9 cellular contexts compared by ENCODE assay signal in genomic region chr14:61547186-61548121, GRCh38.
DNase-seq lines count a peak whose midpoint lies in the region; ATAC-seq, FAIRE-seq and TF ChIP-seq lines count a peak whose summit lies in the region.
"Had no signal": no experiment of that assay in that cellular context is flagged by ENCODE, and none has a peak within 500 bp of the region (broad histone marks: within the 10 kb centered on the region; RNA-seq: fewer than 3 reads in every experiment).

No MANE protein-coding gene starts in this region.

- no peak overlapping the region; a peak in 1 of 7 replicates for H3K27ac Mint-ChIP-seq in H9

- H3K36me3 ChIP-seq in adrenal gland (replicated peaks in 1 of 2) (no peaks in the 10 kb centered on the region), keratinocyte (ENCODE audit: control insufficient read depth in 2 of 2, extremely low read depth in 1 of 2, insufficient read depth in 2 of 2, low read length in 2 of 2) (peaks cover 2 to 4% of the 10 kb centered on the region in 2 experiments)

- TF ChIP-seq EP300 in A549 (IDR thresholded peaks at IDR 0.05) = peak in 1 of 2 experiments; percentile 36; a peak in 1 of 5 replicates

- H4K8ac ChIP-seq in H9 (replicated peaks; ENCODE audit: insufficient read length, low read depth, low read length) = no peak overlapping the region

- no peak overlapping the region for H4K91ac ChIP-seq in H9 (ENCODE audit: insufficient read length, low read depth, low read length)

- H4K20me1 ChIP-seq in H9 (ENCODE audit: control insufficient read depth, insufficient read depth, insufficient read length) (no peaks in the 10 kb centered on the region), keratinocyte (ENCODE audit: control insufficient read depth, extremely low read depth, insufficient read depth, low read length) (no peaks in the 10 kb centered on the region)

- POLR2A ChIA-PET in A549 (lab: Yijun Ruan, JAX) = interaction anchor here (0.6 to 2.0 kb wide), 4 partner anchors 10 to 216 kb away, joined by 4 to 14 read pairs (median 7); no protein-coding TSS in a partner anchor

- H3K9me3 Mint-ChIP-seq in H9 = no peaks in the 10 kb centered on the region

- H3K14ac ChIP-seq in H9 (ENCODE audit: insufficient read depth, low read length) = no peak overlapping the region

- no peaks in the 10 kb centered on the region for H3K9me1 ChIP-seq in keratinocyte (ENCODE audit: control insufficient read depth, extremely low read depth, insufficient read depth, low read length)

- H2BK120ac ChIP-seq in H9 (ENCODE audit: low read depth, low read length, poor library complexity, severe bottlenecking) = no peak overlapping the region

- no peak overlapping the region for H2BK12ac ChIP-seq in H9 (ENCODE audit: insufficient read length, low read depth, low read length)

- H3K56ac ChIP-seq in H9 (ENCODE audit: insufficient read length, low read depth, low read length) = no peak overlapping the region

- no peaks in the 10 kb centered on the region for H3K27me3 Mint-ChIP-seq in H9 (ENCODE audit: low read depth)

- no peak overlapping the region for H3K4ac ChIP-seq in H9 (ENCODE audit: low read depth, low read length)

- H3K4me3 ChIP-seq in A549 (no peak overlapping the region), adrenal gland (no peak overlapping the region), keratinocyte (ENCODE audit: control insufficient read depth in 2 of 3, extremely low read depth in 1 of 3, insufficient read depth in 2 of 3, low read depth in 1 of 3, low read length in 3 of 3) (no peak overlapping the region)

- H3K23ac ChIP-seq in H9 (ENCODE audit: insufficient read length, low read depth, low read length) = no peak overlapping the region

- H3K23me2 ChIP-seq in H9 (ENCODE audit: insufficient read length, low read depth, low read length, poor library complexity, severe bottlenecking) = no peaks in the 10 kb centered on the region

- peak; percentile 81 to 85 for ATAC-seq in A549

- H3K18ac ChIP-seq in H9 (ENCODE audit: insufficient read length, low read depth, low read length) = peak overlapping the region; percentile 16

- TF ChIP-seq CTCF in A549 (IDR thresholded peaks at IDR 0.05) (no peak), H9 (conservative IDR thresholded peaks at IDR 0.05) (no peak), adrenal gland (IDR thresholded peaks at IDR 0.05) (no peak), keratinocyte (optimal IDR thresholded peaks at IDR 0.05 in 1 of 3, IDR thresholded peaks at IDR 0.05 in 1 of 3, conservative IDR thresholded peaks at IDR 0.05 in 1 of 3; ENCODE audit: extremely low read depth in 1 of 3, insufficient read depth in 2 of 3, low read length in 3 of 3) (no peak)

- H3K4me1 Mint-ChIP-seq in H9 = peaks cover 15 to 17% of the 10 kb centered on the region in 2 experiments; a peak in 3 of 4 replicates

- H3K79me1 ChIP-seq in H9 (ENCODE audit: insufficient read depth, low read depth, low read length, poor library complexity, severe bottlenecking) = no peaks in the 10 kb centered on the region

- H3K4me2 ChIP-seq in A549 (peak overlapping the region; percentile 30), H9 (ENCODE audit: insufficient read depth, insufficient read length, low read length) (no peak overlapping the region), keratinocyte (ENCODE audit: control insufficient read depth, extremely low read depth, insufficient read depth, low read depth, low read length) (peak overlapping the region; percentile 60)

- no peak for FAIRE-seq in A549 (lab: Jason Lieb, UNC)
- FAIRE-seq in keratinocyte (lab: Jason Lieb, UNC) = peak; percentile 76
- FAIRE-seq in GM19239 (lab: Jason Lieb, UNC) = no peak
- FAIRE-seq: small intestine had no signal

- no peak overlapping the region for H3K9ac ChIP-seq in H9 (ENCODE audit: extremely low read depth, insufficient read length, low read length)
- H3K9ac ChIP-seq in keratinocyte (ENCODE audit: control insufficient read depth, extremely low read depth, insufficient read depth, low read length) = peak overlapping the region; percentile 14

- peak; percentile 62 to 74 for DNase-seq in A549 (ENCODE audit: low read depth in 1 of 2, low spot score in 1 of 2)
- DNase-seq in H9 = no peak
- DNase-seq in adrenal gland = peak; percentile 67 to 87 (median 85)
- no peak for DNase-seq in keratinocyte (ENCODE audit: low read depth, low spot score)
- no peak for DNase-seq in NCI-H345 treated with DMSO at 0.1 percent for 48 hours (lab: John Stamatoyannopoulos, UW; ENCODE audit: unreplicated experiment)
- no peak for DNase-seq in DMS 273 treated with DMSO at 0.1 percent for 48 hours (lab: John Stamatoyannopoulos, UW)
- no peak for DNase-seq in 8988T
- no peak for DNase-seq in GM19239 (ENCODE audit: insufficient read length, low spot score)
- DNase-seq: small intestine had no signal

- H3K4me1 ChIP-seq in A549 (peaks cover 69% of the 10 kb centered on the region), H9 (ENCODE audit: insufficient read depth, low read length) (no peaks in the 10 kb centered on the region), adrenal gland (replicated peaks in 1 of 2) (peaks cover 23 to 24% of the 10 kb centered on the region in 2 donors), keratinocyte (ENCODE audit: control insufficient read depth, extremely low read depth, insufficient read depth, low read length) (peaks cover 11% of the 10 kb centered on the region)

- CTCF ChIA-PET in A549 (lab: Yijun Ruan, JAX) = interaction anchor here (0.8 to 5.0 kb wide), 13 partner anchors 9 to 290 kb away, joined by 3 to 27 read pairs (median 4); no protein-coding TSS in a partner anchor

- intact Hi-C loops in adrenal gland (cut with DNase I) = no loop called here

- H2AFZ ChIP-seq in H9 (ENCODE audit: low read length) (no peak overlapping the region), keratinocyte (ENCODE audit: control insufficient read depth, low read length) (peak overlapping the region; percentile 25)

- H2BK20ac ChIP-seq in H9 (ENCODE audit: low read depth, low read length, poor library complexity, severe bottlenecking) = no peak overlapping the region

- H3K27me3 ChIP-seq in H9 (ENCODE audit: insufficient read depth, low read length) (no peaks in the 10 kb centered on the region), adrenal gland (no peaks in the 10 kb centered on the region), keratinocyte (ENCODE audit: control insufficient read depth, extremely low read depth, insufficient read depth, low read length) (no peaks in the 10 kb centered on the region)

- no peak overlapping the region for H2AK5ac ChIP-seq in H9 (ENCODE audit: insufficient read length, low read length)

- H3K79me2 ChIP-seq in H9 (ENCODE audit: insufficient read depth, low read length) (no peaks in the 10 kb centered on the region), keratinocyte (ENCODE audit: control insufficient read depth, insufficient read depth, low read length) (no peaks in the 10 kb centered on the region)

- H3K27ac ChIP-seq in A549 (peak overlapping the region; percentile 96 to 99), H9 (ENCODE audit: insufficient read length, low read depth, low read length) (no peak overlapping the region), adrenal gland (peak overlapping the region in 4 of 5 donors; percentile 25 to 70 (median 61)), keratinocyte (ENCODE audit: control insufficient read depth, insufficient read depth, low read length) (peak overlapping the region; percentile 45)

- no peak overlapping the region for H4K5ac ChIP-seq in H9 (ENCODE audit: insufficient read length, low read depth, low read length)

- H3K4me3 Mint-ChIP-seq in H9 = no peak overlapping the region

- no peak overlapping the region for H3T11ph ChIP-seq in H9 (ENCODE audit: low read length)

- no peak for TF ChIP-seq POLR2A in A549 (IDR thresholded peaks at IDR 0.05; ENCODE audit: low read length)
- peak in 1 of 2 donors; percentile 18 for TF ChIP-seq POLR2A in adrenal gland (IDR thresholded peaks at IDR 0.05)

- 61% methylated on average over 15 of the region's 15 CpGs for WGBS in A549 (ENCODE audit: missing lambda C conversion rate)
- WGBS in H9 (ENCODE audit: extremely low coverage, insufficient read length, low lambda C conversion rate) = no CpG with 5 or more reads among the region's 15 CpGs
- WGBS in adrenal gland, 4 donors = 58 to 71% (median 66%) methylated on average over 14 to 15 of the region's 15 CpGs

- no peaks in the 10 kb centered on the region; a peak in 1 of 7 replicates for H3K36me3 Mint-ChIP-seq in H9 (ENCODE audit: insufficient read depth in 1 of 3, low read depth in 3 of 3)

- TF ChIP-seq RAD21 in A549 (conservative IDR thresholded peaks at IDR 0.05 in 1 of 2, IDR thresholded peaks at IDR 0.05 in 1 of 2) = no peak

- H3K9me3 ChIP-seq in A549 = no peaks in the 10 kb centered on the region; the same call in 2 of the 3 replicates
- H3K9me3 ChIP-seq in H9 (ENCODE audit: control insufficient read depth, low read depth, low read length) = no peaks in the 10 kb centered on the region
- H3K9me3 ChIP-seq in adrenal gland (replicated peaks in 1 of 3) = no peaks in the 10 kb centered on the region
- no peaks in the 10 kb centered on the region for H3K9me3 ChIP-seq in keratinocyte (ENCODE audit: control insufficient read depth, low read depth, low read length)

- no peak overlapping the region for H2BK5ac ChIP-seq in H9 (ENCODE audit: insufficient read length, low read length)

- dilution Hi-C loops in keratinocyte (cut with MboI; ENCODE audit: extremely low pct_ligation_motif_present, low sequenced_read_pairs) = no loop called here

- H2BK15ac ChIP-seq in H9 (ENCODE audit: low read depth, low read length) = no peak overlapping the region

TF ChIP-seq in A549, 52 proteins besides CTCF, POLR2A, EP300 and RAD21 (continues in another document):
- TF ChIP-seq CEBPB (IDR thresholded peaks at IDR 0.05) (peak; percentile 36 to 78; a peak in 3 of 4 replicates), MAX (IDR thresholded peaks at IDR 0.05) (peak; percentile 41), FOSL2 (IDR thresholded peaks at IDR 0.05) (peak; percentile 56), FOSL2 (CRISPR knock-in tag; IDR thresholded peaks at IDR 0.05) (peak; percentile 82), HOXB13 (CRISPR knock-in tag; IDR thresholded peaks at IDR 0.05; ENCODE audit: low read depth) (0 out of 2 replicates have a peak, but pooled peaks have one; percentile 14), HOXA7 (CRISPR knock-in tag; IDR thresholded peaks at IDR 0.05) (0 out of 2 replicates have a peak, but pooled peaks have one; percentile 23), HOXB5 (CRISPR knock-in tag; IDR thresholded peaks at IDR 0.05) (0 out of 2 replicates have a peak, but pooled peaks have one; percentile 60)

Comparison
In these comparisons a context has a peak if more than half of its experiments do, and no peak if none do; other contexts are left out.
1. DNase-seq: peak in A549 (2 of 2) and adrenal gland (7 of 7); none in H9 (single experiment), keratinocyte (single experiment), NCI-H345 treated with DMSO at 0.1 percent for 48 hours (single experiment), DMS 273 treated with DMSO at 0.1 percent for 48 hours (single experiment), 8988T (single experiment) and GM19239 (single experiment).